8 cellular contexts compared by ENCODE assay signal in genomic region chr20:24991897-24992419, GRCh38. TPM values are rescaled to one million over a fixed set of nuclear protein-coding genes. Genes with fewer than 3 reads are reported as not detected.
DNase-seq lines count a peak whose midpoint lies in the region; ATAC-seq and TF ChIP-seq lines count a peak whose summit lies in the region.

No MANE protein-coding gene starts in this region.

- DNase-seq in AG08395 (ENCODE audit: low spot score) = peak; percentile 18
- peak; percentile 35 for DNase-seq in RPMI7951 (ENCODE audit: low read depth)
- peak in 4 of 10 donors; percentile 30 to 47 (median 35) for DNase-seq in dorsolateral prefrontal cortex
- DNase-seq in pons (ENCODE audit: low spot score) = no peak
- DNase-seq in effector CD4-positive, alpha-beta T cell = no peak

- intact Hi-C loops in dorsolateral prefrontal cortex (cut with DNase I) = loop anchor here (2.0 to 5.0 kb wide), 6 partner anchors 41 to 405 kb away; partner anchors contain the start of genes ENTPD6 (in 1 of the 2) and PYGB (in 1 of the 2)

- no peaks in the 10 kb centered on the region for H3K9me3 ChIP-seq in mononuclear cell (ENCODE audit: low read depth, low read length)

- peak overlapping the region in 57 of 59 donors; percentile 18 to 99 (median 95) for H3K27ac ChIP-seq in dorsolateral prefrontal cortex

- peak; percentile 38 for ATAC-seq in GM18511 (IDR thresholded peaks at IDR 0.05; ENCODE audit: unreplicated experiment)
- ATAC-seq in HG02981 (IDR thresholded peaks at IDR 0.05; ENCODE audit: unreplicated experiment) = peak; percentile 11

- H3K27me3 ChIP-seq in dorsolateral prefrontal cortex (no peaks in the 10 kb centered on the region), mononuclear cell (ENCODE audit: insufficient read depth, low read length) (no peaks in the 10 kb centered on the region)

- H3K4me1 ChIP-seq in mononuclear cell (ENCODE audit: insufficient read depth, low read length) = peaks cover 64% of the 10 kb centered on the region

- no peak for TF ChIP-seq CTCF in dorsolateral prefrontal cortex (IDR thresholded peaks at IDR 0.05 in 54 of 56, conservative IDR thresholded peaks at IDR 0.05 in 2 of 56; ENCODE audit: low read depth in 1 of 56, partially characterized antibody in 56 of 56)

- H3K4me3 ChIP-seq in dorsolateral prefrontal cortex (peak overlapping the region; percentile 64 to 100 (median 95)), mononuclear cell (ENCODE audit: low read length) (peak overlapping the region; percentile 83)

RNA-seq across cellular contexts. Expression of gene APMAP, which starts 0.6 kb away (rescaled TPM):
- 214 and 236 TPM in 2 replicates for total RNA-seq in RPMI7951 (2014; rRNA removed; shearing (Covaris generic))
- 100 to 1,000 TPM in 21 of 120 experiments, 10 to 100 TPM in 99; 43.1 to 113 (median 90.4) TPM for total RNA-seq in dorsolateral prefrontal cortex
- total RNA-seq in mononuclear cell = 34.2 TPM

RNA-seq across cellular contexts. Expression of gene CST7, which starts 42.9 kb away (rescaled TPM):
- 77.4 and 80.0 TPM in 2 replicates for total RNA-seq in RPMI7951 (2014; rRNA removed; shearing (Covaris generic))
- total RNA-seq in dorsolateral prefrontal cortex (1 to 10 TPM in 38 of 120 experiments, under 1 TPM in 28, not detected in 54; 0.41 to 9.7 (median 1.1) TPM), mononuclear cell (48.1 TPM)

Comparison
In these comparisons a context has a peak if more than half of its experiments do, and no peak if none do; other contexts are left out.
1. DNase-seq: peak in AG08395 (single experiment) and RPMI7951 (single experiment); none in pons (single experiment) and effector CD4-positive, alpha-beta T cell (single experiment).